8 cellular contexts compared by ENCODE assay signal in the genomic region with DNA sequence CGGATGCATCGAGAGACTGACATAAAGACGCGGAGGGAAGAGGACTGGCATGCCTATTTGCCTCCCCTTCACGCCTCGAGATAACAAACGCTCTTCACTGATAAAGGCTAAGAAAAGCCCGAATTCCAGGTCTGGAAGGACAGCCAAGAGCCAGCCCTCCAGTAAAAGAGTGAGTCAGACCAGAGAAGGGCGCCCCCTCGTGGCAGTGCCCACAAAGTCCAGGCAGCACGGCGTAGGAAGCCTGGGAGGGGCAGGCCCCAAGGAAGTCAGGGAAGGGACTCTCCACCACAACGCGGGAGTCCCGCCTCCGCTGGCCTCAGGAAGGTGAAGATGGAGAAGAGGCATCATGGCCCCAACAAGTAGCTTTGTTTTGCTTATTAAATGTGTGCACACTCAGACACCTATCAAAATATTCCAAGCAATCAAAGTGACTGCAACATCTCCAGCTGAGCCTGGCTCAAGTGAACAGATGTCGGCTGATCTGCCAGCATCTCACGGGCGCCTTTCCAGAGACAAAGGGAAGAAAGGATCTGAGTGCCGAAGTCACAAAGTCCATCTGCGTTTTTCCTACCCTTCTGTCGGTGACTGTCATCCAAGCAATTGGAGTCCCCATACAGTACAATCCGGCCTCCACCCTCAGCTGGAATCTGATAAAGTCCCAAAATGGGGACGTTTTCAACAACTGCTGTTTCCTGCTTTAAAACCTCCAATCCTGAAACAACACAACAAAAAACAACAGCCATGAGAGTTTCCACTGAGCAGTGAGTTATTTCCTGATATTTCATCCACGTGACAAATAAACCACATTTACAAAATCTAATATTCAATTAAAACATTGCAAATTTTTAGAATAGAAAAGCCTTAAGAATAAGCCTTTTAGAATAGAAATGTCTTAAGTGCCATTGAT. TPM values are rescaled to one million over a fixed set of nuclear protein-coding genes. Genes with fewer than 3 reads are reported as not detected.
A peak's percentile ranks its signal among the peaks of the same experiment; 100 is the strongest.
DNase-seq lines count a peak whose midpoint lies in the region; ATAC-seq lines count a peak whose summit lies in the region.

No MANE protein-coding gene starts in this region.

- H3K36me3 Mint-ChIP-seq in naive B cell, result peaks cover 20 to 29% of the 10 kb centered on the region in 2 donors
- H3K36me3 Mint-ChIP-seq in stimulated activated memory B cell treated with anti-CD40 and anti-IgM and Interleukin-4, amounts not matched to agents 10 μg/mL and 1 μg/mL and 100 μg/mL, for 72 hours, result peaks cover 63% of the 10 kb centered on the region

- no peaks in the 10 kb centered on the region for H3K27me3 ChIP-seq in HAP-1 (ENCODE audit: low read depth)

- no peaks in the 10 kb centered on the region for H3K27me3 Mint-ChIP-seq in naive B cell
- H3K27me3 Mint-ChIP-seq in stimulated activated memory B cell treated with anti-CD40 and anti-IgM and Interleukin-4, amounts not matched to agents 10 μg/mL and 1 μg/mL and 100 μg/mL, for 72 hours, result no peaks in the 10 kb centered on the region

- no peak overlapping the region for H3K4me3 Mint-ChIP-seq in naive B cell
- H3K4me3 Mint-ChIP-seq in stimulated activated memory B cell treated with anti-CD40 and anti-IgM and Interleukin-4, amounts not matched to agents 10 μg/mL and 1 μg/mL and 100 μg/mL, for 72 hours, result no peak overlapping the region

- H3K27ac Mint-ChIP-seq in naive B cell, result peak overlapping the region in 2 of 6 donors; percentile 6 to 9
- H3K27ac Mint-ChIP-seq in stimulated activated memory B cell treated with anti-CD40 and anti-IgM and Interleukin-4, amounts not matched to agents 10 μg/mL and 1 μg/mL and 100 μg/mL, for 72 hours, result no peak overlapping the region

- DNase-seq in C1 segment of cervical spinal cord (lab: John Stamatoyannopoulos, UW), result peak in 12 of 14 donors; percentile 28 to 59 (median 53)
- DNase-seq in HAP-1 (ENCODE audit: low spot score in 2 of 2), result peak; percentile 41 to 90
- DNase-seq in OCI-M1 (lab: John Stamatoyannopoulos, UW), result peak; percentile 81
- DNase-seq in activated T-cell treated with anti-CD3 and anti-CD28 coated beads, Interleukin-2, amount 50 U/mL, for 1 hour, result peak; percentile 68
- DNase-seq in naive B cell, result peak; percentile 21

- in situ Hi-C loops in HAP-1 (cut with MboI; ENCODE audit: low sequenced_read_pairs), result loop anchor here (5.0 kb wide), 1 partner anchor 106 kb away; no protein-coding TSS in a partner anchor

- ATAC-seq in esophagus mucosa (peak; percentile 83), naive B cell (ENCODE audit: low read depth in 2 of 2) (peak; percentile 56 to 75), HG03196 (IDR thresholded peaks at IDR 0.05; ENCODE audit: unreplicated experiment) (no peak)
- ATAC-seq in stimulated activated memory B cell treated with anti-CD40 and anti-IgM and Interleukin-4, amounts not matched to agents 10 μg/mL and 1 μg/mL and 100 μg/mL, for 72 hours, result peak; percentile 48

- H3K9me3 ChIP-seq in HAP-1, result no peaks in the 10 kb centered on the region

- H3K9me3 Mint-ChIP-seq in naive B cell, result no peaks in the 10 kb centered on the region
- no peaks in the 10 kb centered on the region for H3K9me3 Mint-ChIP-seq in stimulated activated memory B cell treated with anti-CD40 and anti-IgM and Interleukin-4, amounts not matched to agents 10 μg/mL and 1 μg/mL and 100 μg/mL, for 72 hours

- no peak overlapping the region for H3K4me3 ChIP-seq in HAP-1

- H3K4me1 ChIP-seq in HAP-1, result no peaks in the 10 kb centered on the region

- peaks cover 67% of the 10 kb centered on the region for H3K36me3 ChIP-seq in HAP-1 (replicated peaks)

- H3K4me1 Mint-ChIP-seq in naive B cell, result peaks cover 0 to 3% (median 0%) of the 10 kb centered on the region in 3 donors
- peaks cover 6% of the 10 kb centered on the region for H3K4me1 Mint-ChIP-seq in stimulated activated memory B cell treated with anti-CD40 and anti-IgM and Interleukin-4, amounts not matched to agents 10 μg/mL and 1 μg/mL and 100 μg/mL, for 72 hours

RNA-seq across cellular contexts. Expression of gene SLC38A8, which starts 20.4 kb away (rescaled TPM):
- total RNA-seq in esophagus mucosa, result not detected
- not detected for polyA plus RNA-seq in naive B cell (ENCODE audit: low read depth in 6 of 6)

RNA-seq across cellular contexts. Expression of gene MBTPS1, which starts 53.8 kb away (rescaled TPM):
- 37.3 TPM for total RNA-seq in esophagus mucosa
- 10 to 100 TPM; 37.6 to 56.5 (median 48.8) TPM for polyA plus RNA-seq in naive B cell (ENCODE audit: low read depth in 6 of 6)

Comparison
In these comparisons a context has a peak if more than half of its experiments do, and no peak if none do; other contexts are left out.
1. DNase-seq: peak in every context shown above with its lines; median percentile 81 in OCI-M1; 68 in activated T-cell treated with anti-CD3 and anti-CD28 coated beads, Interleukin-2, amount 50 U/mL, for 1 hour; 66 in HAP-1; 53 in C1 segment of cervical spinal cord; 21 in naive B cell.